ENCODE assay signal across 8 cellular contexts in genomic region chrX:78321809-78322208, GRCh38. TPM values are rescaled to one million over a fixed set of nuclear protein-coding genes. Genes with fewer than 3 reads are reported as not detected.
DNase-seq lines count a peak whose midpoint lies in the region; ATAC-seq and TF ChIP-seq lines count a peak whose summit lies in the region.

No MANE protein-coding gene starts in this region.

- H3K4me1 ChIP-seq in Loucy (ENCODE audit: insufficient read depth, low read length, poor library complexity, severe bottlenecking) = peaks cover 49% of the 10 kb centered on the region

- H3F3A ChIP-seq in Loucy (ENCODE audit: low read depth) = peaks cover 3% of the 10 kb centered on the region; the same call in 1 of the 2 replicates

- H3K27ac Mint-ChIP-seq in activated T-cell treated with anti-CD3 and anti-CD28 coated beads, Interleukin-2, amount 50 U/mL, for 72 hours = peak overlapping the region; percentile 57

- H3K27me3 ChIP-seq in Loucy (ENCODE audit: insufficient read depth, low read length, poor library complexity, severe bottlenecking) = no peaks in the 10 kb centered on the region

- H3K4me3 Mint-ChIP-seq in activated T-cell treated with anti-CD3 and anti-CD28 coated beads, Interleukin-2, amount 50 U/mL, for 72 hours = peak overlapping the region; percentile 59 to 69

- ATAC-seq in GM18508 (IDR thresholded peaks at IDR 0.05; ENCODE audit: insufficient read depth, unreplicated experiment) (peak; percentile 94), GM21825 (IDR thresholded peaks at IDR 0.05; ENCODE audit: unreplicated experiment) (peak; percentile 95)
- ATAC-seq in activated T-cell treated with anti-CD3 and anti-CD28 coated beads, Interleukin-2, amount 50 U/mL, for 72 hours (replicated peaks in 1 of 2) = peak; percentile 76 to 81

- H3K4me2 ChIP-seq in Loucy (ENCODE audit: low read depth, low read length, poor library complexity, severe bottlenecking) = peak overlapping the region; percentile 66

- DNase-seq in activated T-cell treated with anti-CD3 and anti-CD28 coated beads, Interleukin-2, amount 50 U/mL, for 72 hours = peak; percentile 39 to 42
- DNase-seq in pons (ENCODE audit: low spot score) (peak; percentile 47), kidney glomerular epithelial cell (lab: John Stamatoyannopoulos, UW) (no peak), NCI-H2227 treated with DMSO at 0.1 percent for 48 hours (lab: John Stamatoyannopoulos, UW) (no peak), HPDE6-E6E7 (ENCODE audit: extremely low spot score) (no peak)

- H2AFZ ChIP-seq in Loucy (ENCODE audit: low read length) = no peak overlapping the region

- no peaks in the 10 kb centered on the region for H3K36me3 ChIP-seq in Loucy (ENCODE audit: insufficient read depth, low read length)

- no peak for TF ChIP-seq CTCF in Loucy (conservative IDR thresholded peaks at IDR 0.05; ENCODE audit: low read length)

- H3K9ac ChIP-seq in Loucy (ENCODE audit: low read depth, low read length, poor library complexity, severe bottlenecking) = peak overlapping the region; percentile 36

- no peaks in the 10 kb centered on the region for H3K27me3 Mint-ChIP-seq in activated T-cell treated with anti-CD3 and anti-CD28 coated beads, Interleukin-2, amount 50 U/mL, for 72 hours (ENCODE audit: low read depth)

- H3K36me3 Mint-ChIP-seq in activated T-cell treated with anti-CD3 and anti-CD28 coated beads, Interleukin-2, amount 50 U/mL, for 72 hours (ENCODE audit: insufficient read depth in 2 of 2) = peaks cover 5 to 6% of the 10 kb centered on the region in 2 donors

- peaks cover 21% of the 10 kb centered on the region for H3K4me1 Mint-ChIP-seq in activated T-cell treated with anti-CD3 and anti-CD28 coated beads, Interleukin-2, amount 50 U/mL, for 72 hours (ENCODE audit: low read depth)

- H3K9me3 ChIP-seq in Loucy (ENCODE audit: insufficient read depth, low read depth, low read length) = no peaks in the 10 kb centered on the region

- no peaks in the 10 kb centered on the region for H3K9me2 ChIP-seq in Loucy (replicated peaks; ENCODE audit: low read depth, low read length)

- no peaks in the 10 kb centered on the region for H4K20me1 ChIP-seq in Loucy (ENCODE audit: insufficient read depth, low read length, poor library complexity, severe bottlenecking)

- peaks cover 3% of the 10 kb centered on the region; the same call in 1 of the 2 replicates for H3K79me2 ChIP-seq in Loucy (ENCODE audit: insufficient read depth, low read length)

- peaks cover 2 to 4% of the 10 kb centered on the region in 2 donors for H3K9me3 Mint-ChIP-seq in activated T-cell treated with anti-CD3 and anti-CD28 coated beads, Interleukin-2, amount 50 U/mL, for 72 hours

- peak overlapping the region; percentile 61 for H3K4me3 ChIP-seq in Loucy (ENCODE audit: low read length, poor library complexity, severe bottlenecking)

RNA-seq across cellular contexts. Expression of gene CYSLTR1, which starts 5.6 kb away (rescaled TPM):
- total RNA-seq in activated T-cell treated with anti-CD3 and anti-CD28 coated beads, Interleukin-2, amount 50 U/mL, for 72 hours = 1 to 10 TPM; 2.9 to 6.6 TPM

Comparison
In these comparisons a context has a peak if more than half of its experiments do, and no peak if none do; other contexts are left out.
1. DNase-seq: peak in activated T-cell treated with anti-CD3 and anti-CD28 coated beads, Interleukin-2, amount 50 U/mL, for 72 hours (2 of 2) and pons (single experiment); none in kidney glomerular epithelial cell (single experiment), NCI-H2227 treated with DMSO at 0.1 percent for 48 hours (single experiment) and HPDE6-E6E7 (single experiment).
2. Peak in every context shown above with its lines, with median percentiles within 50 percentile points of each other: ATAC-seq.